ENCODE assay signal across 1 cellular context in genomic region chr17:16353702-16354174, GRCh38.
TF ChIP-seq lines count a peak whose summit lies in the region.

No MANE protein-coding gene starts in this region.

TF ChIP-seq in SK-N-SH, 30 proteins besides CTCF, POLR2A, EP300 and RAD21 (continued from another document):
- TF ChIP-seq REST (IDR thresholded peaks at IDR 0.05; ENCODE audit: low read depth, low read length) = no peak
- no peak for TF ChIP-seq MAX (IDR thresholded peaks at IDR 0.05; ENCODE audit: low read depth)
- no peak for TF ChIP-seq RFX5 (IDR thresholded peaks at IDR 0.05; ENCODE audit: low read length)
- TF ChIP-seq CHD2 (IDR thresholded peaks at IDR 0.05; ENCODE audit: low read length, partially characterized antibody) = no peak
- no peak for TF ChIP-seq TCF12 (IDR thresholded peaks at IDR 0.05)
- TF ChIP-seq YY1 (IDR thresholded peaks at IDR 0.05; ENCODE audit: low read depth) = no peak
- TF ChIP-seq ZBTB33 (IDR thresholded peaks at IDR 0.05; ENCODE audit: borderline replicate concordance, low read depth) = no peak
- no peak for TF ChIP-seq PBX3 (IDR thresholded peaks at IDR 0.05)
- TF ChIP-seq EZH2phosphoT487 (IDR thresholded peaks at IDR 0.05; ENCODE audit: borderline replicate concordance, low read depth) = no peak
- no peak for TF ChIP-seq JUND (IDR thresholded peaks at IDR 0.05)
- TF ChIP-seq FOSL2 (IDR thresholded peaks at IDR 0.05; ENCODE audit: borderline replicate concordance, low read depth) = no peak
- no peak for TF ChIP-seq RCOR1 (IDR thresholded peaks at IDR 0.05; ENCODE audit: low read length)
